In genomic region chr16:74743668-74744299, GRCh38 we compare ENCODE assay signal across 8 cellular contexts. TPM values are rescaled to one million over a fixed set of nuclear protein-coding genes. Genes with fewer than 3 reads are reported as not detected.
DNase-seq lines count a peak whose midpoint lies in the region; ATAC-seq and TF ChIP-seq lines count a peak whose summit lies in the region.

No MANE protein-coding gene starts in this region.

- ATAC-seq in gastroesophageal sphincter (peak; percentile 23), HG03469 (IDR thresholded peaks at IDR 0.05; ENCODE audit: unreplicated experiment) (no peak), GM21723 (IDR thresholded peaks at IDR 0.05; ENCODE audit: unreplicated experiment) (no peak), HG02798 (IDR thresholded peaks at IDR 0.05; ENCODE audit: poor library complexity, unreplicated experiment) (no peak)

- WGBS in gastroesophageal sphincter (ENCODE audit: low coverage in 1 of 2), 2 donors = 0 to 23% methylated on average over 1 to 8 of the region's 15 CpGs
- WGBS in suprapubic skin = 58% methylated on average over 12 of the region's 15 CpGs

- H3K27ac Mint-ChIP-seq in HFFc6 = peak overlapping the region; percentile 40; the same call in 1 of the 2 replicates

- peak overlapping the region; percentile 53 for H3K4me3 Mint-ChIP-seq in HFFc6

- TF ChIP-seq EP300 in gastroesophageal sphincter (IDR thresholded peaks at IDR 0.05) = no peak
- no peak for TF ChIP-seq EP300 in suprapubic skin (IDR thresholded peaks at IDR 0.05)

- TF ChIP-seq CTCF in HFFc6 (IDR thresholded peaks at IDR 0.05) (no peak), Peyer's patch (IDR thresholded peaks at IDR 0.05) (no peak), gastroesophageal sphincter (IDR thresholded peaks at IDR 0.05) (no peak), suprapubic skin (IDR thresholded peaks at IDR 0.05) (no peak), GM20000 (IDR thresholded peaks at IDR 0.05; ENCODE audit: extremely low read depth, missing control alignments) (no peak)

- DNase-seq in HFFc6 (peak; percentile 47), Peyer's patch (peak; percentile 20 to 95 (median 90)), suprapubic skin (ENCODE audit: low spot score in 2 of 2) (peak in 1 of 2 donors; percentile 80), GM20000 (ENCODE audit: low spot score) (no peak)

- peaks cover 21% of the 10 kb centered on the region for H3K4me1 Mint-ChIP-seq in HFFc6 (ENCODE audit: low read depth)

- no peaks in the 10 kb centered on the region for H3K9me3 Mint-ChIP-seq in HFFc6

- H3K9me3 ChIP-seq in Peyer's patch (no peaks in the 10 kb centered on the region), gastroesophageal sphincter (no peaks in the 10 kb centered on the region), suprapubic skin (no peaks in the 10 kb centered on the region)

- peak overlapping the region in 2 of 4 donors; percentile 13 to 23 for H3K4me3 ChIP-seq in Peyer's patch
- H3K4me3 ChIP-seq in gastroesophageal sphincter = no peak overlapping the region
- no peak overlapping the region for H3K4me3 ChIP-seq in suprapubic skin

- H3K36me3 Mint-ChIP-seq in HFFc6 (ENCODE audit: low read depth) = no peaks in the 10 kb centered on the region

- peaks cover 0 to 31% (median 1%) of the 10 kb centered on the region in 4 donors for H3K4me1 ChIP-seq in Peyer's patch
- peaks cover 0 to 23% (median 0%) of the 10 kb centered on the region in 3 donors for H3K4me1 ChIP-seq in gastroesophageal sphincter
- peaks cover 30% of the 10 kb centered on the region for H3K4me1 ChIP-seq in suprapubic skin

- H3K27me3 ChIP-seq in Peyer's patch (no peaks in the 10 kb centered on the region), gastroesophageal sphincter (peaks cover 6% of the 10 kb centered on the region), suprapubic skin (peaks cover 3% of the 10 kb centered on the region)

- H3K36me3 ChIP-seq in Peyer's patch = no peaks in the 10 kb centered on the region
- no peaks in the 10 kb centered on the region for H3K36me3 ChIP-seq in gastroesophageal sphincter
- H3K36me3 ChIP-seq in suprapubic skin = no peaks in the 10 kb centered on the region

- peak; percentile 71 to 91 for TF ChIP-seq POLR2A in Peyer's patch (IDR thresholded peaks at IDR 0.05)
- no peak for TF ChIP-seq POLR2A in gastroesophageal sphincter (IDR thresholded peaks at IDR 0.05)
- no peak for TF ChIP-seq POLR2A in suprapubic skin (IDR thresholded peaks at IDR 0.05)

- peaks cover 1% of the 10 kb centered on the region; the same call in 1 of the 2 replicates for H3K27me3 Mint-ChIP-seq in HFFc6 (ENCODE audit: insufficient read depth)

- peak overlapping the region in 3 of 4 donors; percentile 68 to 95 (median 93) for H3K27ac ChIP-seq in Peyer's patch
- H3K27ac ChIP-seq in gastroesophageal sphincter = no peak overlapping the region
- H3K27ac ChIP-seq in suprapubic skin = peak overlapping the region; percentile 72

RNA-seq across cellular contexts. Expression of gene FA2H, which starts 30.8 kb away (rescaled TPM):
- not detected for total RNA-seq in HFFc6 (2021; fragmentation: NEBNext Ultra II Directional; extraction: Animal tissue kit (Norgen Biotek cat#: 25700))
- 10 to 100 TPM in 3 of 4 donors, 1 to 10 TPM in 1; 6.6 to 36.9 (median 24.7) TPM for total RNA-seq in Peyer's patch
- total RNA-seq in gastroesophageal sphincter = 1 to 10 TPM in 1 of 4 donors, under 1 TPM in 2, not detected in 1; 0.27 to 2.2 (median 0.31) TPM
- total RNA-seq in suprapubic skin = 10 to 100 TPM in 1 of 4 donors, 1 to 10 TPM in 3; 6.8 to 11.3 (median 8.8) TPM

RNA-seq across cellular contexts. Expression of gene MLKL, which starts 43.1 kb away (rescaled TPM):
- 10 to 100 TPM; 10.2 to 14.8 (median 11.4) TPM for total RNA-seq in HFFc6 (2021; fragmentation: NEBNext Ultra II Directional; extraction: Animal tissue kit (Norgen Biotek cat#: 25700))
- total RNA-seq in Peyer's patch (10 to 100 TPM; 13.7 to 78.4 (median 22.5) TPM), gastroesophageal sphincter (10 to 100 TPM in 2 of 4 donors, 1 to 10 TPM in 2; 6.4 to 15.5 (median 10.8) TPM), suprapubic skin (10 to 100 TPM in 1 of 4 donors, 1 to 10 TPM in 3; 3.1 to 12.0 (median 7.0) TPM)

Comparison
In these comparisons a context has a peak if more than half of its experiments do, and no peak if none do; other contexts are left out.
1. H3K27ac ChIP-seq: peak in Peyer's patch (3 of 4) and suprapubic skin (single experiment); none in gastroesophageal sphincter (0 of 4).
2. POLR2A ChIP-seq: peak in Peyer's patch (2 of 2); none in gastroesophageal sphincter (0 of 2) and suprapubic skin (0 of 2).